In the genomic region with DNA sequence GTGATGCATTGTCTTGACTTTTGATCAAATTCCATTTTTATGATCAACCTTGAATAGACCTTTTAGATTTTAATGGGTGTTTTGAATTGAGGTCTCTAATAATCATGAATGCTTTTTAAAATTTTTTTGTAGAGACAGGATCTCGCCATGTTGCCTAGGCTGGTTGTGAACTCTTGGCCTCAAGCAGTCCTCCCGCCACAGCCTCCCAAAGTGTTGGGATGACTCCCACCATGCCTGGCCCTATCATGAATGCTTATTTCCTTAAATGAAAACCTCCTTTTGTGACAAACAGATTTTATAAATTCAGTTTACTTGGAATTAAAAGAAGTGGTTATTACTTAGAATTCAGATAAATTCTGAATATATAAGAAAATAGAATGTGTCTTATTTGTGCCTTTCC, we compare ENCODE assay signal across 25 cellular contexts.
DNase-seq lines count a peak whose midpoint lies in the region; ATAC-seq, FAIRE-seq and TF ChIP-seq lines count a peak whose summit lies in the region.
"Had no signal": no experiment of that assay in that cellular context is flagged by ENCODE, and none has a peak within 500 bp of the region (broad histone marks: within the 10 kb centered on the region; RNA-seq: fewer than 3 reads in every experiment).

No MANE protein-coding gene starts in this region.

- no peak for ATAC-seq in right cardiac atrium
- no peak for ATAC-seq in Right ventricle myocardium superior (ENCODE audit: poor library complexity)
- no peak for ATAC-seq in HG02610 (IDR thresholded peaks at IDR 0.05; ENCODE audit: unreplicated experiment)
- no peak for ATAC-seq in HG03095 (IDR thresholded peaks at IDR 0.05; ENCODE audit: unreplicated experiment)
- ATAC-seq: A549 had no signal

- H3K4me3 ChIP-seq in right cardiac atrium (ENCODE audit: low read length) (peak overlapping the region; percentile 6), colonic mucosa (no peak overlapping the region), keratinocyte (ENCODE audit: control insufficient read depth in 2 of 3, extremely low read depth in 1 of 3, insufficient read depth in 2 of 3, low read depth in 1 of 3, low read length in 3 of 3) (no peak overlapping the region), transverse colon (no peak overlapping the region)
- H3K4me3 ChIP-seq: A549, GM23338, HAP-1 had no signal

- H3K27ac ChIP-seq in right cardiac atrium (ENCODE audit: low read length) = no peak overlapping the region
- peak overlapping the region; percentile 74 for H3K27ac ChIP-seq in colonic mucosa
- peak overlapping the region; percentile 54 for H3K27ac ChIP-seq in keratinocyte (ENCODE audit: control insufficient read depth, insufficient read depth, low read length)
- peak overlapping the region; percentile 22 to 83 (median 78) for H3K27ac ChIP-seq in transverse colon
- H3K27ac ChIP-seq: A549, HL-60 had no signal

- no peaks in the 10 kb centered on the region for H3K4me1 ChIP-seq in right cardiac atrium (ENCODE audit: control insufficient read depth, insufficient read depth, low read length)
- peaks cover 3% of the 10 kb centered on the region for H3K4me1 ChIP-seq in colonic mucosa
- peaks cover 19% of the 10 kb centered on the region for H3K4me1 ChIP-seq in keratinocyte (ENCODE audit: control insufficient read depth, extremely low read depth, insufficient read depth, low read length)
- peaks cover 3 to 62% (median 26%) of the 10 kb centered on the region in 4 donors for H3K4me1 ChIP-seq in transverse colon
- H3K4me1 ChIP-seq: HAP-1 had no signal

- no peak for FAIRE-seq in keratinocyte (lab: Jason Lieb, UNC)
- FAIRE-seq: A549, G401.6 had no signal

- no peak for DNase-seq in right cardiac atrium
- no peak for DNase-seq in Right ventricle myocardium superior
- no peak for DNase-seq in colonic mucosa
- DNase-seq in keratinocyte (ENCODE audit: low read depth, low spot score) = no peak
- no peak for DNase-seq in transverse colon
- DNase-seq: AML-193; C1 segment of cervical spinal cord; CD4-positive, alpha-beta memory T cell; COR-L47; HFFc6; KBM-7; MM.1S; NCI-H1694 treated with DMSO at 0.1 percent for 48 hours; NCI-H2081; NCI-H226; NCI-H510A; RPMI8226; SHP77 treated with DMSO at 0.1 percent for 48 hours had no signal

- H3K4me2 ChIP-seq in keratinocyte (ENCODE audit: control insufficient read depth, extremely low read depth, insufficient read depth, low read depth, low read length) = no peak overlapping the region
- H3K4me2 ChIP-seq: A549, GM23338 had no signal

- dilution Hi-C loops in keratinocyte (cut with MboI; ENCODE audit: extremely low pct_ligation_motif_present, low sequenced_read_pairs) = no loop called here

- H3K79me2 ChIP-seq in keratinocyte (ENCODE audit: control insufficient read depth, insufficient read depth, low read length) = no peaks in the 10 kb centered on the region

- H3K27me3 ChIP-seq in right cardiac atrium (ENCODE audit: control insufficient read depth, insufficient read depth) (no peaks in the 10 kb centered on the region), colonic mucosa (no peaks in the 10 kb centered on the region), keratinocyte (ENCODE audit: control insufficient read depth, extremely low read depth, insufficient read depth, low read length) (no peaks in the 10 kb centered on the region), transverse colon (no peaks in the 10 kb centered on the region)

- 89% methylated on average over 2 of the region's 2 CpGs for WGBS in right cardiac atrium
- 87 to 92% methylated on average over 2 of the region's 2 CpGs for WGBS in transverse colon (ENCODE audit: low coverage in 1 of 2), 2 donors

- intact Hi-C loops in right cardiac atrium (cut with DNase I) (loop anchor here in 1 of 4 donors (10.0 kb wide), 1 partner anchor 98 kb away; no protein-coding TSS in a partner anchor), Right ventricle myocardium superior (cut with DNase I) (no loop called here), colonic mucosa (cut with DNase I) (no loop called here), transverse colon (cut with DNase I; ENCODE audit: low total_unique reads) (no loop called here)

- H4K20me1 ChIP-seq in keratinocyte (ENCODE audit: control insufficient read depth, extremely low read depth, insufficient read depth, low read length) = no peaks in the 10 kb centered on the region

- H3K9ac ChIP-seq in colonic mucosa (ENCODE audit: low read depth in 2 of 2, low read length in 2 of 2) = no peak overlapping the region
- H3K9ac ChIP-seq in keratinocyte (ENCODE audit: control insufficient read depth, extremely low read depth, insufficient read depth, low read length) = no peak overlapping the region

- TF ChIP-seq CTCF in colonic mucosa (IDR thresholded peaks at IDR 0.05) = no peak
- TF ChIP-seq CTCF in keratinocyte (optimal IDR thresholded peaks at IDR 0.05 in 1 of 3, IDR thresholded peaks at IDR 0.05 in 1 of 3, conservative IDR thresholded peaks at IDR 0.05 in 1 of 3; ENCODE audit: extremely low read depth in 1 of 3, insufficient read depth in 2 of 3, low read length in 3 of 3) = no peak
- no peak for TF ChIP-seq CTCF in transverse colon (IDR thresholded peaks at IDR 0.05)

- H2AFZ ChIP-seq in keratinocyte (ENCODE audit: control insufficient read depth, low read length) = no peak overlapping the region
- H2AFZ ChIP-seq: GM23338 had no signal

- no peaks in the 10 kb centered on the region for H3K9me1 ChIP-seq in keratinocyte (ENCODE audit: control insufficient read depth, extremely low read depth, insufficient read depth, low read length)

- no peak for TF ChIP-seq POLR2A in transverse colon (IDR thresholded peaks at IDR 0.05)

- in situ Hi-C loops in transverse colon (cut with MboI; ENCODE audit: low pct_ligation_motif_present in 1 of 4, low pct_unique_long_range_greater_than_20kb in 1 of 4, low sequenced_read_pairs in 3 of 4) = no loop called here

- H3K36me3 ChIP-seq in colonic mucosa = no peaks in the 10 kb centered on the region
- H3K36me3 ChIP-seq in keratinocyte (ENCODE audit: control insufficient read depth in 2 of 2, extremely low read depth in 1 of 2, insufficient read depth in 2 of 2, low read length in 2 of 2) = peaks cover 0 to 3% of the 10 kb centered on the region in 2 experiments
- no peaks in the 10 kb centered on the region for H3K36me3 ChIP-seq in transverse colon
- H3K36me3 ChIP-seq: HAP-1 had no signal

- H3K9me3 ChIP-seq in right cardiac atrium (ENCODE audit: control insufficient read depth, low read length) = no peaks in the 10 kb centered on the region
- no peaks in the 10 kb centered on the region for H3K9me3 ChIP-seq in colonic mucosa
- no peaks in the 10 kb centered on the region for H3K9me3 ChIP-seq in keratinocyte (ENCODE audit: control insufficient read depth, low read depth, low read length)
- no peaks in the 10 kb centered on the region for H3K9me3 ChIP-seq in transverse colon
- H3K9me3 ChIP-seq: A549, HAP-1 had no signal

- no peak for TF ChIP-seq EP300 in transverse colon (IDR thresholded peaks at IDR 0.05; ENCODE audit: low read depth)
